ENCODE assay signal across 8 cellular contexts in genomic region chr10:50623299-50624153, GRCh38. TPM values are rescaled to one million over a fixed set of nuclear protein-coding genes. Genes with fewer than 3 reads are reported as not detected.
DNase-seq lines count a peak whose midpoint lies in the region; ATAC-seq, FAIRE-seq and TF ChIP-seq lines count a peak whose summit lies in the region.

Gene SGMS1, minus strand, starts transcription at chr10:50623956. Its CDS starts 279,842 bp downstream, at chr10:50344114.

- H3K27me3 ChIP-seq in A673 (replicated peaks; ENCODE audit: insufficient read depth, low read depth, low read length, poor library complexity) (no peaks in the 10 kb centered on the region), HepG2 (ENCODE audit: control insufficient read depth in 1 of 2, insufficient read depth in 2 of 2, low read length in 2 of 2) (no peaks in the 10 kb centered on the region; a peak in 1 of 5 replicates)

- CTCF ChIA-PET in A673 (lab: Charles Lee) (no interaction called here), HepG2 (lab: Yijun Ruan, JAX; ENCODE audit: low intra/inter-chr PET ratio, low total read pairs) (no interaction called here)

- BruUV-seq in A673 (replicated peaks; lab: Mats Ljungman, UMichigan) (no TSS peak), HepG2 (replicated peaks; lab: Mats Ljungman, UMichigan) (no TSS peak)

- H3K9me3 ChIP-seq in A673 (ENCODE audit: low read depth, low read length, poor library complexity, severe bottlenecking) (no peaks in the 10 kb centered on the region), HepG2 (ENCODE audit: low read length) (no peaks in the 10 kb centered on the region)

- no peak for TF ChIP-seq EP300 in HepG2 (IDR thresholded peaks at IDR 0.05; ENCODE audit: low read depth in 2 of 2, low read length in 2 of 2)
- no peak for TF ChIP-seq EP300 in HepG2 (CRISPR knock-in tag; IDR thresholded peaks at IDR 0.05; ENCODE audit: borderline replicate concordance)

- H3K27ac ChIP-seq in A673 (ENCODE audit: low read depth, low read length, poor library complexity, severe bottlenecking) (peak within 1 kb of the TSS; percentile 96), HepG2 (ENCODE audit: extremely low read length, insufficient read depth, low read length) (peak within 1 kb of the TSS; percentile 99)

- peak within 1 kb of the TSS; percentile 68 for H2AFZ ChIP-seq in HepG2 (ENCODE audit: low read length)

- H3K36me3 ChIP-seq in A673 (ENCODE audit: insufficient read depth, low read length, poor library complexity, severe bottlenecking) (no peaks in the 10 kb centered on the region), HepG2 (replicated peaks in 1 of 2; ENCODE audit: control insufficient read depth in 1 of 2, insufficient read depth in 2 of 2, low read length in 2 of 2) (peaks cover 1 to 2% of the 10 kb centered on the region in 2 experiments; a peak in 1 of 5 replicates)

- ATAC-seq in GM18520 (IDR thresholded peaks at IDR 0.05; ENCODE audit: unreplicated experiment) (peak; percentile 22), HG03064 (IDR thresholded peaks at IDR 0.05; ENCODE audit: low read depth, unreplicated experiment) (peak; percentile 23), HepG2 (peak; percentile 64)

- peaks cover 20% of the 10 kb centered on the region for H3K4me1 ChIP-seq in A673 (ENCODE audit: insufficient read depth, low read length, poor library complexity, severe bottlenecking)
- H3K4me1 ChIP-seq in HepG2 (ENCODE audit: insufficient read depth, low read length), result peaks cover 29% of the 10 kb centered on the region

- POLR2A ChIA-PET in A673 (lab: Charles Lee; ENCODE audit: low non-redundant PET) (interaction anchor here (0.6 kb wide), 1 partner anchor 106 kb away, joined by 5 read pairs; no protein-coding TSS in a partner anchor), HepG2 (lab: Yijun Ruan, JAX) (interaction anchor here (0.8 to 4.6 kb wide), 17 partner anchors 8 to 205 kb away, joined by 3 to 34 read pairs (median 7); partner anchors contain the start of gene ASAH2B)

- no peak; the same call in none of the 2 replicates for TF ChIP-seq RAD21 in HepG2 (CRISPR knock-in tag; IDR thresholded peaks at IDR 0.05)

- peaks cover 11% of the 10 kb centered on the region for H4K20me1 ChIP-seq in HepG2 (ENCODE audit: insufficient read depth, low read length)

- peak within 1 kb of the TSS; percentile 88 for H3K4me2 ChIP-seq in HepG2 (ENCODE audit: low read depth, low read length)

- no peak for FAIRE-seq in HepG2 (lab: Jason Lieb, UNC)

- DNase-seq in A673 (ENCODE audit: low spot score) (peak; percentile 92), NCI-H446 (lab: John Stamatoyannopoulos, UW) (peak; percentile 68 to 84), dermis blood vessel endothelial cell (peak; percentile 93), HepG2 (ENCODE audit: low spot score) (peak; percentile 68)
- DNase-seq in activated CD4-positive, alpha-beta T cell treated with anti-CD3 and anti-CD28 coated beads, Interleukin-2, amount 50 U/mL, for 24 hours (ENCODE audit: low read depth in 1 of 2, low spot score in 1 of 2), result peak; percentile 68 to 70
- DNase-seq in stimulated activated CD4-positive, alpha-beta T cell treated with anti-CD3 and anti-CD28 coated beads, Interleukin-4, amount 100 ng/mL, for 1 hour, result peak; percentile 82

- peaks cover 46% of the 10 kb centered on the region for H3K79me2 ChIP-seq in HepG2 (ENCODE audit: insufficient read depth, low read length)

- intact Hi-C loops in A673 (cut with micrococcal nuclease; ENCODE audit: unreplicated experiment) (loop anchor here (1.0 to 5.0 kb wide), 2 partner anchors 62 to 206 kb away; no protein-coding TSS in a partner anchor), HepG2 (cut with micrococcal nuclease; ENCODE audit: unreplicated experiment) (loop anchor here (1.0 to 10.0 kb wide), 3 partner anchors 51 to 257 kb away; no protein-coding TSS in a partner anchor)

- in situ Hi-C loops in HepG2 (cut with HindIII; ENCODE audit: extremely low pct_ligation_motif_present, low pct_unique_long_range_greater_than_20kb), result loop anchor here (5.0 kb wide), 1 partner anchor 61 kb away; no protein-coding TSS in a partner anchor

- TF ChIP-seq POLR2A in HepG2 (IDR thresholded peaks at IDR 0.05; ENCODE audit: insufficient read depth in 1 of 2, low read depth in 2 of 2, low read length in 2 of 2), result peak in 1 of 2 experiments; percentile 86; a peak in 2 of 4 replicates

- H3K9ac ChIP-seq in HepG2 (ENCODE audit: insufficient read depth, low read depth, low read length), result peak within 1 kb of the TSS; percentile 94

- WGBS in HepG2 (ENCODE audit: low lambda C conversion rate), result 0% methylated on average over 7 of the region's 104 CpGs

- H3K4me3 ChIP-seq in A673 (ENCODE audit: low read depth, low read length, poor library complexity, severe bottlenecking) (peak within 1 kb of the TSS; percentile 67), HepG2 (replicated peaks in 1 of 3; ENCODE audit: insufficient read depth in 1 of 3, low read depth in 2 of 3, low read length in 3 of 3) (peak within 1 kb of the TSS; percentile 86 to 91 (median 88))

- no peak for TF ChIP-seq CTCF in A673 (conservative IDR thresholded peaks at IDR 0.05; ENCODE audit: low read depth, low read length)
- no peak for TF ChIP-seq CTCF in HepG2 (CRISPR knock-in tag; IDR thresholded peaks at IDR 0.05)

TF ChIP-seq in HepG2, 621 proteins besides CTCF, POLR2A, EP300 and RAD21 (continues in another document):
- TF ChIP-seq MEIS1 (CRISPR knock-in tag; IDR thresholded peaks at IDR 0.05; ENCODE audit: borderline replicate concordance) (no peak), CREB1 (IDR thresholded peaks at IDR 0.05) (no peak), CREB1 (CRISPR knock-in tag; IDR thresholded peaks at IDR 0.05) (no peak), HBP1 (CRISPR knock-in tag; IDR thresholded peaks at IDR 0.05; ENCODE audit: low read depth) (no peak), ZNF549 (CRISPR knock-in tag; IDR thresholded peaks at IDR 0.05) (no peak), IKZF4 (CRISPR knock-in tag; IDR thresholded peaks at IDR 0.05; ENCODE audit: borderline replicate concordance, low read depth, not compliant biosample characterization) (peak; percentile 38), ZNF432 (CRISPR knock-in tag; IDR thresholded peaks at IDR 0.05; ENCODE audit: borderline replicate concordance) (no peak), KDM5B (CRISPR knock-in tag; IDR thresholded peaks at IDR 0.05; ENCODE audit: borderline replicate concordance) (0 out of 2 replicates have a peak, but pooled peaks have one; percentile 34), TBL1XR1 (IDR thresholded peaks at IDR 0.05; ENCODE audit: borderline replicate concordance, low read length, partially characterized antibody) (no peak), SSRP1 (CRISPR knock-in tag; IDR thresholded peaks at IDR 0.05) (no peak), ZNF713 (CRISPR knock-in tag; IDR thresholded peaks at IDR 0.05) (no peak), MTA1 (CRISPR knock-in tag; IDR thresholded peaks at IDR 0.05; ENCODE audit: borderline replicate concordance) (no peak)

RNA-seq across cellular contexts. Expression of gene SGMS1, which starts in this region (rescaled TPM):
- total RNA-seq in A673 (2021), result 13.0 and 13.2 TPM in 2 replicates
- 64.0 and 69.3 TPM in 2 replicates for total RNA-seq in dermis blood vessel endothelial cell
- total RNA-seq in HepG2 (2016; rRNA removed; fragmentation: Illumina TruSeq; extraction: Trizol), result 13.1 and 15.1 TPM in 2 replicates
- total RNA-seq in HepG2 (2016; cell fraction: cytosol; rRNA removed; fragmentation: Illumina TruSeq; extraction: Trizol; ENCODE audit: low read depth), result 38.8 and 42.6 TPM in 2 replicates
- total RNA-seq in HepG2 (2016; cell fraction: insoluble cytoplasmic fraction; rRNA removed; fragmentation: Illumina TruSeq; extraction: Trizol), result 12.0 and 16.0 TPM in 2 replicates
- total RNA-seq in HepG2 (2016; cell fraction: membrane; rRNA removed; fragmentation: Illumina TruSeq; extraction: Trizol), result 15.3 and 19.7 TPM in 2 replicates
- 29.3 and 32.5 TPM in 2 replicates for total RNA-seq in HepG2 (2016; cell fraction: nucleus; rRNA removed; fragmentation: Illumina TruSeq; extraction: Trizol)
- polyA plus RNA-seq in HepG2 (2011; rRNA removed), result 6.2 and 6.5 TPM in 2 replicates
- polyA plus RNA-seq in HepG2 (2011; cell fraction: cytosol; rRNA removed), result 4.5 and 5.3 TPM in 2 replicates
- 7.2 and 8.6 TPM in 2 replicates for polyA plus RNA-seq in HepG2 (2011; cell fraction: nucleus; rRNA removed)
- 9.9 and 11.1 TPM in 2 replicates for polyA plus RNA-seq in HepG2 (2012)
- polyA plus RNA-seq in HepG2 (2016; cell fraction: cytosol; fragmentation: Illumina TruSeq; extraction: Trizol; ENCODE audit: low read depth), result 1.4 and 1.7 TPM in 2 replicates
- 9.2 and 10.6 TPM in 2 replicates for polyA plus RNA-seq in HepG2 (2016; cell fraction: insoluble cytoplasmic fraction; fragmentation: Illumina TruSeq; extraction: Trizol; ENCODE audit: low read depth)
- polyA plus RNA-seq in HepG2 (2016; cell fraction: membrane; fragmentation: Illumina TruSeq; extraction: Trizol; ENCODE audit: low read depth), result 4.5 and 5.4 TPM in 2 replicates
- 10.6 and 13.6 TPM in 2 replicates for polyA plus RNA-seq in HepG2 (2016; cell fraction: nucleus; fragmentation: Illumina TruSeq; extraction: Trizol; ENCODE audit: insufficient read depth, low read depth)
- polyA minus RNA-seq in HepG2 (2011; rRNA and poly(A)+ RNA removed; ENCODE audit: low replicate concordance), result 8.4 and 35.9 TPM in 2 replicates
- polyA minus RNA-seq in HepG2 (2011; cell fraction: cytosol; rRNA and poly(A)+ RNA removed), result 7.3 and 10.5 TPM in 2 replicates
- polyA minus RNA-seq in HepG2 (2011; cell fraction: nucleus; rRNA and poly(A)+ RNA removed), result 55.9 and 58.2 TPM in 2 replicates

Comparison
In these comparisons a context has a peak if more than half of its experiments do, and no peak if none do; other contexts are left out.
1. Peak in every context shown above with its lines: DNase-seq, ATAC-seq, H3K4me3 ChIP-seq and H3K27ac ChIP-seq.